ENCODE assay signal across 31 cellular contexts in the genomic region with DNA sequence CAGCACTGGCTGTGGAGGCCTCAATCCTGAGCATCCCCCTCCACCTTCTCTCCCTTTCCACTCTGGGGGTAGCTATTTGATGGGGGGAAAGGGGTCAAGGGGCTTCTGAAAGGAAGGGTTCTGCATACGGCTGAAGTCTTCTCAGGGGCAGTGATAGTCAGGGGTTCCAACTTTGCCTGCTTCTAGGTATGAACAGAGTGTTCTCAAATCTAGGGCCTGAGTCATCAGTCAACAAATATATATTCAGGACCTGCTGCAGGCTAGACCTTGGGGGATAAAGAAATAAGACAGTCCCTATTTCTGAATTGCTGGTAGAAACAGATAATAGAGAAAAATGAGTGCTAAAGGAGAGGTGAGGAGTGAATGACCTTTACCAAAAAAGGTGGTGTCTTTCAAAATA. TPM values are rescaled to one million over a fixed set of nuclear protein-coding genes. Genes with fewer than 3 reads are reported as not detected.
"Had no signal": no experiment of that assay in that cellular context is flagged by ENCODE, and none has a peak within 500 bp of the region (broad histone marks: within the 10 kb centered on the region; RNA-seq: fewer than 3 reads in every experiment).

No MANE protein-coding gene starts in this region.

- H3K27me3 ChIP-seq: breast epithelium had no signal

- H3K4me2 ChIP-seq: KMS-11 had no signal

- H3K36me3 ChIP-seq: adrenal gland, breast epithelium, WERI-Rb-1 had no signal

- H3K4me1 ChIP-seq: breast epithelium had no signal

- ATAC-seq: activated CD4-positive, alpha-beta T cell treated with anti-CD3 and anti-CD28 coated beads for 36 hours; activated CD8-positive, alpha-beta T cell treated with anti-CD3 and anti-CD28 coated beads for 36 hours; activated T-cell treated with anti-CD3 and anti-CD28 coated beads, Interleukin-2, amount 50 U/mL, for 72 hours; Panc1; Right ventricle myocardium inferior; T-cell had no signal

- DNase-seq: activated CD4-positive, alpha-beta T cell treated with anti-CD3 and anti-CD28 coated beads for 36 hours; activated CD4-positive, alpha-beta T cell treated with anti-CD3 and anti-CD28 coated beads, Interleukin-2, amount 50 U/mL, for 1 hour; activated CD8-positive, alpha-beta memory T cell treated with anti-CD3 and anti-CD28 coated beads, Interleukin-2, amount 50 U/mL, for 4 hours; activated CD8-positive, alpha-beta T cell treated with anti-CD3 and anti-CD28 coated beads for 36 hours; activated gamma-delta T cell treated with Interleukin-2 at 50 U/mL for 16 hours; activated naive CD4-positive, alpha-beta T cell treated with anti-CD3 and anti-CD28 coated beads, Interleukin-2, amount 50 U/mL, for 16 hours; activated naive CD8-positive, alpha-beta T cell treated with anti-CD3 and anti-CD28 coated beads, Interleukin-2, amount 10 ng/mL, durations not matched to agents 7 days and 5 days; activated T-cell treated with anti-CD3 and anti-CD28 coated beads, Interleukin-2, amount 50 U/mL, for 72 hours; adrenal gland; anterior cingulate cortex; NCI-H1092; NCI-H1417; NCI-H1694; NCI-H2029; NCI-H2107; NCI-H2171 treated with DMSO at 0.1 percent for 48 hours; NCI-H345; NCI-H510A; NCI-H69; NK-92 treated with Interleukin-12 subunit alpha and Interleukin-12 subunit beta, amount 100 ng/mL, for 24 hours; OCI-M1; RPMI8226; T-cell; T-helper 2 cell; WERI-Rb-1 had no signal

- H3K4me3 ChIP-seq: adrenal gland, breast epithelium, SK-N-MC had no signal

- H3K9ac ChIP-seq: KMS-11 had no signal

- H3K27ac ChIP-seq: adrenal gland, KMS-11, SK-N-MC, WERI-Rb-1 had no signal

- H3K9me3 ChIP-seq: adrenal gland, breast epithelium had no signal

RNA-seq across cellular contexts. Expression of a gene that starts 12.8 kb away (rescaled TPM):
- total RNA-seq: activated CD8-positive, alpha-beta T cell treated with anti-CD3 and anti-CD28 coated beads for 36 hours; activated T-helper 2 cell treated with anti-CD3 and anti-CD28 coated beads, Interferon-gamma antibody, Interleukin-2, Interleukin-4, amounts not matched to agents 10 μg/mL and 5 μg/mL and 100 μg/mL, durations not matched to agents 14 hours and 24 hours and 36 hours had no signal
